Comparison of ENCODE assay signal across 1 cellular context in the genomic region with DNA sequence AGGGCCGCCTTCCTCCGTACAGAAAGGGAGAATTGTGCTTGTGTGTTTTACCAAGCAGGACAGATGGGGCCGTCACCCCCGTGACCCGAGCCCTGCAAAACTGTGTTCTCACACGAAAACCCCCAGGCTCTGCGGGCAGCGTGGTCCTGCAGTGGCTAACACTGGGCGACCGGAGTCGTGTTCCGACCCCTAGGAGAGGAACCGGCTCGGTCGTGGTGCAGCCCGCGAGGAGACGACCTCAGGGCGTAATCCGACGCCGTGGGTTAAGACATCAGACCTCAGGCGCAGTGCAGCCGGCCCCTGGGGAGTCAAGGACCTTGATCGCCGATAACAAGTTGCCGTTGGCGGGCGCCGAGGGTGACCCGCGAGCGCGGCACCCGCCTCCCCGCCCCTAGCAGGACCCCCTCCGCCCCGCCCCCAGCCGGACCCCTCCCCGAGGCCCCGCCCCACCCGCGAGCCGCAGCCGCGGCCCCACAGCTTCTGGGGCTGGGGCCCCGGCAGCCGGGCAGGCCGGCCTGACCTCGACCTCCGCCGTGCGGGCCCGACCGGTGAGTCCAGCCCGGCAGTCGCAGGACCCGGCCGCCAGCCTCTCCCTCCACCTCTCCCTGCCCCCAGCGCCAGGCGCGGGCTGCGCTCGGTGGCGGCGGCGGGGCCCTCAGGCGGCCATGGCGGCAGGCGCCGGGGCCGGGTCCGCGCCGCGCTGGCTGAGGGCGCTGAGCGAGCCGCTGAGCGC.
TF ChIP-seq lines count a peak whose summit lies in the region.

Gene CHPT1 (plus strand): TSS at position 444 of the 733 bp plus-strand sequence. CDS start 222 bp downstream, at position 666.

TF ChIP-seq in HepG2, 621 proteins besides CTCF, POLR2A, EP300 and RAD21 (continued from another document and continues in another):
- TF ChIP-seq CEBPZ (IDR thresholded peaks at IDR 0.05; ENCODE audit: low read length) (no peak), KDM6A (CRISPR knock-in tag; IDR thresholded peaks at IDR 0.05; ENCODE audit: low read depth) (no peak), ZNF251 (CRISPR knock-in tag; IDR thresholded peaks at IDR 0.05) (no peak), EEA1 (CRISPR knock-in tag; IDR thresholded peaks at IDR 0.05; ENCODE audit: borderline replicate concordance) (no peak), ZNF564 (CRISPR knock-in tag; IDR thresholded peaks at IDR 0.05) (0 out of 2 replicates have a peak, but pooled peaks have one; percentile 16), ZNF513 (CRISPR knock-in tag; conservative IDR thresholded peaks at IDR 0.05) (no peak), SNAI1 (CRISPR knock-in tag; IDR thresholded peaks at IDR 0.05; ENCODE audit: borderline replicate concordance) (0 out of 2 replicates have a peak, but pooled peaks have one; percentile 27), ZNF501 (CRISPR knock-in tag; IDR thresholded peaks at IDR 0.05) (no peak; the same call in none of the 2 replicates), ZNF670 (CRISPR knock-in tag; IDR thresholded peaks at IDR 0.05; ENCODE audit: borderline replicate concordance) (no peak; the same call in 1 of the 2 replicates), ZFAT (CRISPR knock-in tag; conservative IDR thresholded peaks at IDR 0.05) (no peak), RFXAP (CRISPR knock-in tag; IDR thresholded peaks at IDR 0.05; ENCODE audit: borderline replicate concordance) (peak; percentile 57; the same call in 1 of the 2 replicates), NR2C2 (CRISPR knock-in tag; IDR thresholded peaks at IDR 0.05; ENCODE audit: borderline replicate concordance) (no peak), ZNF281 (CRISPR knock-in tag; IDR thresholded peaks at IDR 0.05; ENCODE audit: borderline replicate concordance) (no peak), NRL (CRISPR knock-in tag; IDR thresholded peaks at IDR 0.05; ENCODE audit: borderline replicate concordance) (0 out of 2 replicates have a peak, but pooled peaks have one; percentile 18), ZNF619 (CRISPR knock-in tag; IDR thresholded peaks at IDR 0.05) (no peak), IRX3 (CRISPR knock-in tag; IDR thresholded peaks at IDR 0.05; ENCODE audit: borderline replicate concordance, low read depth) (no peak), ZBTB3 (CRISPR knock-in tag; IDR thresholded peaks at IDR 0.05; ENCODE audit: borderline replicate concordance, low read depth) (no peak), ZNF451 (CRISPR knock-in tag; IDR thresholded peaks at IDR 0.05) (no peak), ZBTB1 (CRISPR knock-in tag; IDR thresholded peaks at IDR 0.05; ENCODE audit: borderline replicate concordance) (no peak), ZKSCAN8 (CRISPR knock-in tag; IDR thresholded peaks at IDR 0.05; ENCODE audit: borderline replicate concordance) (no peak), ZNF746 (CRISPR knock-in tag; IDR thresholded peaks at IDR 0.05) (no peak), ZNF224 (CRISPR knock-in tag; IDR thresholded peaks at IDR 0.05) (no peak), MZF1 (CRISPR knock-in tag; IDR thresholded peaks at IDR 0.05; ENCODE audit: borderline replicate concordance) (no peak), JUNB (CRISPR knock-in tag; IDR thresholded peaks at IDR 0.05; ENCODE audit: borderline replicate concordance) (no peak), POLR2AphosphoS2 (IDR thresholded peaks at IDR 0.05; ENCODE audit: low read depth, low read length) (no peak), ZNF460 (CRISPR knock-in tag; IDR thresholded peaks at IDR 0.05; ENCODE audit: borderline replicate concordance) (no peak), HNF1A (IDR thresholded peaks at IDR 0.05; ENCODE audit: low read depth) (0 out of 2 replicates have a peak, but pooled peaks have one; percentile 1), HNF1A (CRISPR knock-in tag; IDR thresholded peaks at IDR 0.05; ENCODE audit: borderline replicate concordance) (no peak), ELF4 (CRISPR knock-in tag; IDR thresholded peaks at IDR 0.05; ENCODE audit: borderline replicate concordance) (no peak), NFE2L2 (IDR thresholded peaks at IDR 0.05; ENCODE audit: low read length) (no peak)
- TF ChIP-seq, protein P1, sequence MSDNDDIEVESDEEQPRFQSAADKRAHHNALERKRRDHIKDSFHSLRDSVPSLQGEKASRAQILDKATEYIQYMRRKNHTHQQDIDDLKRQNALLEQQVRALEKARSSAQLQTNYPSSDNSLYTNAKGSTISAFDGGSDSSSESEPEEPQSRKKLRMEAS (IDR thresholded peaks at IDR 0.05), result 0 out of 2 replicates have a peak, but pooled peaks have one; percentile 20
- TF ChIP-seq, protein P2, sequence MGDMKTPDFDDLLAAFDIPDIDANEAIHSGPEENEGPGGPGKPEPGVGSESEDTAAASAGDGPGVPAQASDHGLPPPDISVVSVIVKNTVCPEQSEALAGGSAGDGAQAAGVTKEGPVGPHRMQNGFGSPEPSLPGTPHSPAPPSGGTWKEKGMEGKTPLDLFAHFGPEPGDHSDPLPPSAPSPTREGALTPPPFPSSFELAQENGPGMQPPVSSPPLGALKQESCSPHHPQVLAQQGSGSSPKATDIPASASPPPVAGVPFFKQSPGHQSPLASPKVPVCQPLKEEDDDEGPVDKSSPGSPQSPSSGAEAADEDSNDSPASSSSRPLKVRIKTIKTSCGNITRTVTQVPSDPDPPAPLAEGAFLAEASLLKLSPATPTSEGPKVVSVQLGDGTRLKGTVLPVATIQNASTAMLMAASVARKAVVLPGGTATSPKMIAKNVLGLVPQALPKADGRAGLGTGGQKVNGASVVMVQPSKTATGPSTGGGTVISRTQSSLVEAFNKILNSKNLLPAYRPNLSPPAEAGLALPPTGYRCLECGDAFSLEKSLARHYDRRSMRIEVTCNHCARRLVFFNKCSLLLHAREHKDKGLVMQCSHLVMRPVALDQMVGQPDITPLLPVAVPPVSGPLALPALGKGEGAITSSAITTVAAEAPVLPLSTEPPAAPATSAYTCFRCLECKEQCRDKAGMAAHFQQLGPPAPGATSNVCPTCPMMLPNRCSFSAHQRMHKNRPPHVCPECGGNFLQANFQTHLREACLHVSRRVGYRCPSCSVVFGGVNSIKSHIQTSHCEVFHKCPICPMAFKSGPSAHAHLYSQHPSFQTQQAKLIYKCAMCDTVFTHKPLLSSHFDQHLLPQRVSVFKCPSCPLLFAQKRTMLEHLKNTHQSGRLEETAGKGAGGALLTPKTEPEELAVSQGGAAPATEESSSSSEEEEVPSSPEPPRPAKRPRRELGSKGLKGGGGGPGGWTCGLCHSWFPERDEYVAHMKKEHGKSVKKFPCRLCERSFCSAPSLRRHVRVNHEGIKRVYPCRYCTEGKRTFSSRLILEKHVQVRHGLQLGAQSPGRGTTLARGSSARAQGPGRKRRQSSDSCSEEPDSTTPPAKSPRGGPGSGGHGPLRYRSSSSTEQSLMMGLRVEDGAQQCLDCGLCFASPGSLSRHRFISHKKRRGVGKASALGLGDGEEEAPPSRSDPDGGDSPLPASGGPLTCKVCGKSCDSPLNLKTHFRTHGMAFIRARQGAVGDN (CRISPR knock-in tag; IDR thresholded peaks at IDR 0.05), result peak; percentile 70
- TF ChIP-seq, protein P3, sequence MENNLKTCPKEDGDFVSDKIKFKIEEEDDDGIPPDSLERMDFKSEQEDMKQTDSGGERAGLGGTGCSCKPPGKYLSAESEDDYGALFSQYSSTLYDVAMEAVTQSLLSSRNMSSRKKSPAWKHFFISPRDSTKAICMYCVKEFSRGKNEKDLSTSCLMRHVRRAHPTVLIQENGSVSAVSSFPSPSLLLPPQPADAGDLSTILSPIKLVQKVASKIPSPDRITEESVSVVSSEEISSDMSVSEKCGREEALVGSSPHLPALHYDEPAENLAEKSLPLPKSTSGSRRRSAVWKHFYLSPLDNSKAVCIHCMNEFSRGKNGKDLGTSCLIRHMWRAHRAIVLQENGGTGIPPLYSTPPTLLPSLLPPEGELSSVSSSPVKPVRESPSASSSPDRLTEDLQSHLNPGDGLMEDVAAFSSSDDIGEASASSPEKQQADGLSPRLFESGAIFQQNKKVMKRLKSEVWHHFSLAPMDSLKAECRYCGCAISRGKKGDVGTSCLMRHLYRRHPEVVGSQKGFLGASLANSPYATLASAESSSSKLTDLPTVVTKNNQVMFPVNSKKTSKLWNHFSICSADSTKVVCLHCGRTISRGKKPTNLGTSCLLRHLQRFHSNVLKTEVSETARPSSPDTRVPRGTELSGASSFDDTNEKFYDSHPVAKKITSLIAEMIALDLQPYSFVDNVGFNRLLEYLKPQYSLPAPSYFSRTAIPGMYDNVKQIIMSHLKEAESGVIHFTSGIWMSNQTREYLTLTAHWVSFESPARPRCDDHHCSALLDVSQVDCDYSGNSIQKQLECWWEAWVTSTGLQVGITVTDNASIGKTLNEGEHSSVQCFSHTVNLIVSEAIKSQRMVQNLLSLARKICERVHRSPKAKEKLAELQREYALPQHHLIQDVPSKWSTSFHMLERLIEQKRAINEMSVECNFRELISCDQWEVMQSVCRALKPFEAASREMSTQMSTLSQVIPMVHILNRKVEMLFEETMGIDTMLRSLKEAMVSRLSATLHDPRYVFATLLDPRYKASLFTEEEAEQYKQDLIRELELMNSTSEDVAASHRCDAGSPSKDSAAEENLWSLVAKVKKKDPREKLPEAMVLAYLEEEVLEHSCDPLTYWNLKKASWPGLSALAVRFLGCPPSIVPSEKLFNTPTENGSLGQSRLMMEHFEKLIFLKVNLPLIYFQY (CRISPR knock-in tag; IDR thresholded peaks at IDR 0.05; ENCODE audit: borderline replicate concordance), result peak; percentile 18; the same call in 1 of the 2 replicates
